In genomic region chr9:7342229-7342628, GRCh38 we compare ENCODE assay signal across 10 cellular contexts.
DNase-seq lines count a peak whose midpoint lies in the region; ATAC-seq, FAIRE-seq and TF ChIP-seq lines count a peak whose summit lies in the region.
"Had no signal": no experiment of that assay in that cellular context is flagged by ENCODE, and none has a peak within 500 bp of the region (broad histone marks: within the 10 kb centered on the region; RNA-seq: fewer than 3 reads in every experiment).

No MANE protein-coding gene starts in this region.

- intact Hi-C loops in IMR-90 (cut with micrococcal nuclease) (loop anchor here (2.0 to 10.0 kb wide), 2 partner anchors 195 to 287 kb away; no protein-coding TSS in a partner anchor), kidney (cut with DNase I) (no loop called here), transverse colon (cut with DNase I; ENCODE audit: low total_unique reads) (no loop called here)
- intact Hi-C loops in CD4-positive, alpha-beta memory T cell (cut with micrococcal nuclease): no loop called here

- no peaks in the 10 kb centered on the region for H3K36me3 ChIP-seq in IMR-90 (ENCODE audit: control insufficient read depth, insufficient read depth, low read length)
- H3K36me3 ChIP-seq in kidney (ENCODE audit: control insufficient read depth in 1 of 2, insufficient read depth in 2 of 2, low read length in 2 of 2): no peaks in the 10 kb centered on the region
- no peaks in the 10 kb centered on the region for H3K36me3 ChIP-seq in CD4-positive, alpha-beta memory T cell (ENCODE audit: insufficient read depth, low read length)
- H3K36me3 ChIP-seq in transverse colon: no peaks in the 10 kb centered on the region

- H3K4me2 ChIP-seq in IMR-90 (ENCODE audit: low read depth, low read length): peak overlapping the region; percentile 59; the same call in 1 of the 2 replicates

- H3K27me3 Mint-ChIP-seq in CD4-positive, alpha-beta memory T cell: peaks cover 2 to 5% of the 10 kb centered on the region in 2 donors

- peak overlapping the region; percentile 55; the same call in 1 of the 2 replicates for H3K27ac ChIP-seq in IMR-90 (ENCODE audit: insufficient read depth, low read length)
- H3K27ac ChIP-seq in kidney (ENCODE audit: low read depth in 2 of 2, low read length in 2 of 2): no peak overlapping the region
- no peak overlapping the region for H3K27ac ChIP-seq in CD4-positive, alpha-beta memory T cell (ENCODE audit: low read depth, low read length)
- H3K27ac ChIP-seq in transverse colon: no peak overlapping the region

- FAIRE-seq in kidney (lab: Jason Lieb, UNC): no peak

- no peak overlapping the region for H3K23ac ChIP-seq in IMR-90 (ENCODE audit: low read depth, low read length)

- H3K4me1 Mint-ChIP-seq in CD4-positive, alpha-beta memory T cell: no peaks in the 10 kb centered on the region
- H3K4me1 Mint-ChIP-seq: memory B cell had no signal

- H2AFZ ChIP-seq in IMR-90 (replicated peaks; ENCODE audit: low read length, poor library complexity): no peak overlapping the region

- DNase-seq in IMR-90: no peak
- no peak for DNase-seq in kidney
- no peak for DNase-seq in CD4-positive, alpha-beta memory T cell
- no peak for DNase-seq in transverse colon
- no peak for DNase-seq in anterior cingulate cortex (lab: John Stamatoyannopoulos, UW)
- DNase-seq: NCI-H1930 had no signal

- H4K91ac ChIP-seq in IMR-90 (ENCODE audit: insufficient read depth, low read depth, low read length): peak overlapping the region; percentile 59; the same call in 1 of the 2 replicates

- TF ChIP-seq CTCF in IMR-90 (conservative IDR thresholded peaks at IDR 0.05; ENCODE audit: low read depth, low read length) (peak; percentile 24; the same call in 1 of the 2 replicates), kidney (IDR thresholded peaks at IDR 0.05; ENCODE audit: borderline replicate concordance, extremely low read depth, insufficient read depth) (peak; percentile 10), transverse colon (IDR thresholded peaks at IDR 0.05) (no peak)

- no peak overlapping the region for H2AK5ac ChIP-seq in IMR-90 (ENCODE audit: low read depth, low read length)

- ATAC-seq in GM18517 (IDR thresholded peaks at IDR 0.05; ENCODE audit: unreplicated experiment) (peak; percentile 77), GM21786 (IDR thresholded peaks at IDR 0.05; ENCODE audit: unreplicated experiment) (peak; percentile 85), IMR-90 (ENCODE audit: low read depth) (peak; percentile 46; the same call in 1 of the 2 replicates), HG03439 (IDR thresholded peaks at IDR 0.05; ENCODE audit: unreplicated experiment) (no peak)

- BruUV-seq in IMR-90 (replicated peaks; lab: Mats Ljungman, UMichigan): no TSS peak

- no peak overlapping the region for H2BK20ac ChIP-seq in IMR-90 (ENCODE audit: low read depth, low read length)

- H3K27me3 ChIP-seq in IMR-90 (ENCODE audit: control insufficient read depth, insufficient read depth, low read length) (no peaks in the 10 kb centered on the region), transverse colon (no peaks in the 10 kb centered on the region)
- H3K27me3 ChIP-seq in CD4-positive, alpha-beta memory T cell (ENCODE audit: insufficient read depth, low read length): no peaks in the 10 kb centered on the region

- H3K9me3 ChIP-seq in IMR-90 (ENCODE audit: control insufficient read depth, insufficient read depth, low read length) (no peaks in the 10 kb centered on the region), kidney (ENCODE audit: control insufficient read depth in 1 of 2, low read length in 2 of 2) (no peaks in the 10 kb centered on the region), transverse colon (no peaks in the 10 kb centered on the region)
- H3K9me3 ChIP-seq in CD4-positive, alpha-beta memory T cell (ENCODE audit: control insufficient read depth in 1 of 2, low read length in 2 of 2): no peaks in the 10 kb centered on the region

- peaks cover 2% of the 10 kb centered on the region; the same call in 1 of the 2 replicates for H3K9me1 ChIP-seq in IMR-90 (ENCODE audit: insufficient read depth, low read length)

- H4K8ac ChIP-seq in IMR-90 (ENCODE audit: low read depth in 2 of 2, low read length in 2 of 2): peak overlapping the region in 1 of 2 experiments; percentile 73; a peak in 2 of 4 replicates

- H3K4ac ChIP-seq in IMR-90 (ENCODE audit: low read depth, low read length): no peak overlapping the region

- POLR2A ChIA-PET in IMR-90 (lab: Charles Lee; ENCODE audit: unreplicated experiment): no interaction called here
- POLR2A ChIA-PET in CD4-positive, alpha-beta memory T cell (lab: Charles Lee; ENCODE audit: partially characterized antibody): no interaction called here

- dilution Hi-C loops in IMR-90 (cut with HindIII; ENCODE audit: low sequenced_read_pairs, unreplicated experiment): no loop called here

- H2BK15ac ChIP-seq in IMR-90 (ENCODE audit: low read depth, low read length): peak overlapping the region; percentile 65; the same call in 2 of the 3 replicates

- H3K79me1 ChIP-seq in IMR-90 (ENCODE audit: low read depth in 1 of 2, low read length in 2 of 2): no peaks in the 10 kb centered on the region

- H3K36me3 Mint-ChIP-seq in CD4-positive, alpha-beta memory T cell: no peaks in the 10 kb centered on the region
- H3K36me3 Mint-ChIP-seq: memory B cell had no signal

- H2AK9ac ChIP-seq in IMR-90 (replicated peaks; ENCODE audit: low read depth, low read length, poor library complexity): no peak overlapping the region

- CTCF ChIA-PET in IMR-90 (lab: Yijun Ruan, JAX): interaction anchor here (1.4 to 2.2 kb wide), 3 partner anchors 17 to 60 kb away, joined by 3 to 8 read pairs (median 5); no protein-coding TSS in a partner anchor
- CTCF ChIA-PET in CD4-positive, alpha-beta memory T cell (lab: Charles Lee; ENCODE audit: partially characterized antibody): no interaction called here

- H3K56ac ChIP-seq in IMR-90 (ENCODE audit: extremely low read depth, insufficient read depth, low read length): no peak overlapping the region

- peaks cover 0 to 4% (median 0%) of the 10 kb centered on the region in 8 donors for H3K9me3 Mint-ChIP-seq in CD4-positive, alpha-beta memory T cell
- H3K9me3 Mint-ChIP-seq: memory B cell had no signal

- in situ Hi-C loops in IMR-90 (cut with MboI; ENCODE audit: low sequenced_read_pairs): no loop called here
- in situ Hi-C loops in transverse colon (cut with MboI; ENCODE audit: low pct_ligation_motif_present in 1 of 4, low pct_unique_long_range_greater_than_20kb in 1 of 4, low sequenced_read_pairs in 3 of 4): no loop called here

- H2BK120ac ChIP-seq in IMR-90 (ENCODE audit: low read depth, low read length): no peak overlapping the region; the same call in 1 of the 2 replicates

- H3K4me1 ChIP-seq in IMR-90 (ENCODE audit: control insufficient read depth, insufficient read depth, low read length): peaks cover 3% of the 10 kb centered on the region
- no peaks in the 10 kb centered on the region for H3K4me1 ChIP-seq in kidney (ENCODE audit: control insufficient read depth in 1 of 2, insufficient read depth in 1 of 2, low read depth in 1 of 2, low read length in 2 of 2)
- H3K4me1 ChIP-seq in CD4-positive, alpha-beta memory T cell (ENCODE audit: insufficient read depth, low read length): no peaks in the 10 kb centered on the region
- H3K4me1 ChIP-seq in transverse colon: no peaks in the 10 kb centered on the region

- H3K18ac ChIP-seq in IMR-90 (ENCODE audit: low read depth, low read length): peak overlapping the region; percentile 97

- TF ChIP-seq RAD21 in IMR-90 (IDR thresholded peaks at IDR 0.05; ENCODE audit: low read length): 0 out of 2 replicates have a peak, but pooled peaks have one; percentile 2

- no peak overlapping the region for H3K4me3 ChIP-seq in IMR-90 (ENCODE audit: insufficient read depth, low read depth, low read length)
- no peak overlapping the region for H3K4me3 ChIP-seq in kidney (ENCODE audit: low read length in 2 of 2)
- no peak overlapping the region for H3K4me3 ChIP-seq in CD4-positive, alpha-beta memory T cell (ENCODE audit: low read length in 2 of 2)
- H3K4me3 ChIP-seq in transverse colon: no peak overlapping the region

- no peak overlapping the region for H3K27ac Mint-ChIP-seq in CD4-positive, alpha-beta memory T cell
- H3K27ac Mint-ChIP-seq: memory B cell had no signal

- H3K9ac ChIP-seq in IMR-90 (ENCODE audit: low read depth, low read length) (peak overlapping the region; percentile 57), kidney (ENCODE audit: low read length in 2 of 2) (no peak overlapping the region)

- WGBS in IMR-90 (ENCODE audit: extremely low coverage in 2 of 2, insufficient read length in 1 of 2), 2 experiments: 60% methylated on average over 1 of the region's 1 CpG; no CpG with 5 or more reads in 1 of the 2 experiments
- 33 to 74% methylated on average over 1 of the region's 1 CpG for WGBS in transverse colon (ENCODE audit: low coverage in 1 of 2), 2 donors

- no peak for TF ChIP-seq EP300 in transverse colon (IDR thresholded peaks at IDR 0.05; ENCODE audit: low read depth)

- H4K20me1 ChIP-seq in IMR-90 (ENCODE audit: insufficient read depth, low read length): no peaks in the 10 kb centered on the region

- H3K14ac ChIP-seq in IMR-90 (replicated peaks; ENCODE audit: low read depth, low read length): no peak overlapping the region

- H2BK5ac ChIP-seq in IMR-90 (ENCODE audit: low read depth, low read length, poor library complexity, severe bottlenecking): no peak overlapping the region

- H4K5ac ChIP-seq in IMR-90 (ENCODE audit: low read depth, low read length): peak overlapping the region; percentile 100

- TF ChIP-seq POLR2A in IMR-90 (IDR thresholded peaks at IDR 0.05; ENCODE audit: low read depth, low read length): no peak
- no peak for TF ChIP-seq POLR2A in transverse colon (IDR thresholded peaks at IDR 0.05)

- H3K4me3 Mint-ChIP-seq in CD4-positive, alpha-beta memory T cell: no peak overlapping the region
- H3K4me3 Mint-ChIP-seq: memory B cell had no signal

TF ChIP-seq in IMR-90, 13 proteins besides CTCF, POLR2A, EP300 and RAD21 (continues in another document):
- TF ChIP-seq RFX5 (IDR thresholded peaks at IDR 0.05; ENCODE audit: low read depth, low read length) (no peak), RCOR1 (IDR thresholded peaks at IDR 0.05; ENCODE audit: insufficient replicate concordance, low read length) (no peak), MXI1 (IDR thresholded peaks at IDR 0.05; ENCODE audit: borderline replicate concordance, low read depth, low read length) (no peak), BHLHE40 (IDR thresholded peaks at IDR 0.05; ENCODE audit: low read depth, low read length) (no peak), ELK1 (IDR thresholded peaks at IDR 0.05; ENCODE audit: borderline replicate concordance, low read depth, low read length) (no peak), CEBPB (IDR thresholded peaks at IDR 0.05; ENCODE audit: low read depth, low read length) (no peak), SMC3 (IDR thresholded peaks at IDR 0.05; ENCODE audit: low read depth, low read length) (no peak)

Comparison
In these comparisons a context has a peak if more than half of its experiments do, and no peak if none do; other contexts are left out.
1. CTCF ChIP-seq: peak in IMR-90 (single experiment) and kidney (single experiment); none in transverse colon (0 of 5).